ENCODE assay signal across 19 cellular contexts in genomic region chr6:125008261-125008671, GRCh38. TPM values are rescaled to one million over a fixed set of nuclear protein-coding genes. Genes with fewer than 3 reads are reported as not detected.
DNase-seq lines count a peak whose midpoint lies in the region; ATAC-seq and TF ChIP-seq lines count a peak whose summit lies in the region.
"Had no signal": no experiment of that assay in that cellular context is flagged by ENCODE, and none has a peak within 500 bp of the region (broad histone marks: within the 10 kb centered on the region; RNA-seq: fewer than 3 reads in every experiment).

No MANE protein-coding gene starts in this region.

- no peaks in the 10 kb centered on the region for H3K36me3 Mint-ChIP-seq in WTC11
- H3K36me3 Mint-ChIP-seq: CD8-positive, alpha-beta T cell had no signal

- H3K4me3 ChIP-seq in astrocyte of the spinal cord (ENCODE audit: low read depth, low read length) (no peak overlapping the region), mesenchymal stem cell (ENCODE audit: insufficient read depth in 1 of 2, low read depth in 1 of 2, low read length in 2 of 2) (no peak overlapping the region)

- peak overlapping the region; percentile 81 for H3K27ac ChIP-seq in mesenchymal stem cell (ENCODE audit: low read length, poor library complexity, severe bottlenecking)

- no peaks in the 10 kb centered on the region for H3K9me3 ChIP-seq in mesenchymal stem cell (ENCODE audit: control insufficient read depth, low read length)

- peaks cover 7% of the 10 kb centered on the region; the same call in 1 of the 2 replicates for H3K9me3 Mint-ChIP-seq in WTC11
- H3K9me3 Mint-ChIP-seq: T-helper 1 cell treated with Interleukin-12 subunit alpha and Interleukin-12 subunit beta and Interleukin-4 antibody, amounts not matched to agents 30 μg/mL and 1 μg/mL, for 36 hours had no signal

- no peak overlapping the region for H4K91ac ChIP-seq in mesenchymal stem cell (ENCODE audit: low read length)

- H3K27me3 ChIP-seq in mesenchymal stem cell (ENCODE audit: control insufficient read depth in 1 of 2, insufficient read depth in 1 of 2, low read length in 2 of 2), result no peaks in the 10 kb centered on the region

- no peak overlapping the region for H2AFZ ChIP-seq in mesenchymal stem cell (ENCODE audit: low read depth, low read length)

- DNase-seq in EH (ENCODE audit: low read depth) (peak; percentile 71), HK-2 (ENCODE audit: unreplicated experiment) (peak; percentile 68), astrocyte of the spinal cord (ENCODE audit: low read depth, low spot score) (peak; percentile 44), mesenchymal stem cell (peak; percentile 33), foreskin melanocyte (no peak), WTC11 (ENCODE audit: low spot score) (no peak), KG1 (lab: John Stamatoyannopoulos, UW) (no peak), SIG-M5 treated with dmso at 0.1 percent for 504 hours (lab: John Stamatoyannopoulos, UW; ENCODE audit: unreplicated experiment) (no peak)
- DNase-seq: activated CD8-positive, alpha-beta memory T cell treated with anti-CD3 and anti-CD28 coated beads, Interleukin-2, amount 10 ng/mL, durations not matched to agents 7 days and 5 days; CD8-positive, alpha-beta T cell; effector memory CD8-positive, alpha-beta T cell; hippocampal formation; KBM-7; left cardiac atrium; NCI-H1436; NCI-H345 had no signal

- H2BK12ac ChIP-seq in mesenchymal stem cell (ENCODE audit: low read length in 2 of 2), result no peak overlapping the region

- H3K36me3 ChIP-seq in mesenchymal stem cell (ENCODE audit: control insufficient read depth in 1 of 2, insufficient read depth in 2 of 2, low read depth in 1 of 2, low read length in 2 of 2), result peaks cover 0 to 3% of the 10 kb centered on the region in 2 experiments

- H4K8ac ChIP-seq in mesenchymal stem cell (ENCODE audit: low read length), result no peak overlapping the region

- H2BK5ac ChIP-seq in mesenchymal stem cell (ENCODE audit: low read depth, low read length, poor library complexity, severe bottlenecking), result no peak overlapping the region

- H3K14ac ChIP-seq in mesenchymal stem cell (ENCODE audit: low read length in 2 of 2), result no peak overlapping the region

- no peaks in the 10 kb centered on the region for H3K27me3 Mint-ChIP-seq in WTC11 (ENCODE audit: low read depth)
- H3K27me3 Mint-ChIP-seq: effector memory CD8-positive, alpha-beta T cell had no signal

- 49% methylated on average over 3 of the region's 3 CpGs for WGBS in mesenchymal stem cell

- H2BK120ac ChIP-seq in mesenchymal stem cell (ENCODE audit: low read depth, low read length), result no peak overlapping the region

- TF ChIP-seq CTCF in astrocyte of the spinal cord (IDR thresholded peaks at IDR 0.05; ENCODE audit: low read depth, low read length) (no peak), WTC11 (IDR thresholded peaks at IDR 0.05) (no peak)

- H2AK5ac ChIP-seq in mesenchymal stem cell (ENCODE audit: low read length, severe bottlenecking), result no peak overlapping the region

- no peak overlapping the region for H3K4me3 Mint-ChIP-seq in WTC11
- H3K4me3 Mint-ChIP-seq: activated CD8-positive, alpha-beta memory T cell treated with anti-CD3 and anti-CD28 coated beads, Interleukin-2, amount 10 ng/mL, durations not matched to agents 7 days and 5 days; CD8-positive, alpha-beta T cell; effector memory CD8-positive, alpha-beta T cell; T-helper 1 cell treated with Interleukin-12 subunit alpha and Interleukin-12 subunit beta and Interleukin-4 antibody, amounts not matched to agents 30 μg/mL and 1 μg/mL, for 36 hours had no signal

- H3K79me1 ChIP-seq in mesenchymal stem cell (replicated peaks; ENCODE audit: low read length, poor library complexity, severe bottlenecking), result peaks cover 10% of the 10 kb centered on the region

- no peak overlapping the region for H3K4me2 ChIP-seq in mesenchymal stem cell (ENCODE audit: low read length, poor library complexity, severe bottlenecking)

- peaks cover 7% of the 10 kb centered on the region for H3K4me1 Mint-ChIP-seq in WTC11
- H3K4me1 Mint-ChIP-seq: activated CD8-positive, alpha-beta memory T cell treated with anti-CD3 and anti-CD28 coated beads, Interleukin-2, amount 10 ng/mL, durations not matched to agents 7 days and 5 days had no signal

- no peak overlapping the region for H2BK15ac ChIP-seq in mesenchymal stem cell (ENCODE audit: low read depth, poor library complexity, severe bottlenecking)

- no peak overlapping the region for H3K9ac ChIP-seq in mesenchymal stem cell (ENCODE audit: low read length)

- H3K4me1 ChIP-seq in mesenchymal stem cell (ENCODE audit: control insufficient read depth, insufficient read depth, low read depth, low read length), result peaks cover 4% of the 10 kb centered on the region

- H3K23ac ChIP-seq in mesenchymal stem cell (ENCODE audit: low read length in 2 of 2), result no peak overlapping the region

- H3K4ac ChIP-seq in mesenchymal stem cell (ENCODE audit: low read depth in 1 of 2, low read length in 2 of 2), result no peak overlapping the region

- H3K27ac Mint-ChIP-seq in WTC11, result no peak overlapping the region
- H3K27ac Mint-ChIP-seq: activated CD8-positive, alpha-beta memory T cell treated with anti-CD3 and anti-CD28 coated beads, Interleukin-2, amount 10 ng/mL, durations not matched to agents 7 days and 5 days; CD8-positive, alpha-beta T cell; effector memory CD8-positive, alpha-beta T cell; T-helper 1 cell treated with Interleukin-12 subunit alpha and Interleukin-12 subunit beta and Interleukin-4 antibody, amounts not matched to agents 30 μg/mL and 1 μg/mL, for 36 hours had no signal

- POLR2A ChIA-PET in WTC11 (lab: Charles Lee), result no interaction called here

- H3K18ac ChIP-seq in mesenchymal stem cell (ENCODE audit: low read depth in 1 of 2, low read length in 2 of 2), result no peak overlapping the region

- ATAC-seq in WTC11, result no peak
- ATAC-seq: activated CD8-positive, alpha-beta memory T cell treated with anti-CD3 and anti-CD28 coated beads, Interleukin-2, amount 10 ng/mL, durations not matched to agents 7 days and 5 days; CD8-positive, alpha-beta T cell; effector memory CD8-positive, alpha-beta T cell; left cardiac atrium; Right ventricle myocardium inferior; sciatic nerve had no signal

- in situ Hi-C loops in astrocyte of the spinal cord (cut with HindIII; ENCODE audit: low sequenced_read_pairs), result no loop called here

- CTCF ChIA-PET in WTC11 (lab: Charles Lee), result no interaction called here

TF ChIP-seq in WTC11, 78 proteins besides CTCF, POLR2A, EP300 and RAD21:
- TF ChIP-seq SMAD3 (CRISPR knock-in tag; IDR thresholded peaks at IDR 0.05; ENCODE audit: borderline replicate concordance) (no peak), ATF6 (CRISPR knock-in tag; IDR thresholded peaks at IDR 0.05) (no peak), PRRX2 (CRISPR knock-in tag; IDR thresholded peaks at IDR 0.05) (no peak), CREM (CRISPR knock-in tag; IDR thresholded peaks at IDR 0.05) (no peak), TEAD1 (CRISPR knock-in tag; IDR thresholded peaks at IDR 0.05) (no peak)

RNA-seq across cellular contexts. Expression of gene RNF217, which starts 46.0 kb away (rescaled TPM):
- 12.7 TPM for polyA plus RNA-seq in mesenchymal stem cell (2013, experiment 1 of 2)
- 12.3 TPM for polyA plus RNA-seq in mesenchymal stem cell (2013, experiment 2 of 2)
- 7.4 to 12.2 TPM (median 11.0 TPM) in 3 replicates for total RNA-seq in WTC11 (2021)
- total RNA-seq: CD8-positive, alpha-beta T cell had no signal

Comparison
In these comparisons a context has a peak if more than half of its experiments do, and no peak if none do; other contexts are left out.
1. DNase-seq: peak in EH (single experiment), HK-2 (single experiment), astrocyte of the spinal cord (single experiment) and mesenchymal stem cell (single experiment); none in foreskin melanocyte (single experiment), WTC11 (single experiment), KG1 (single experiment) and SIG-M5 treated with dmso at 0.1 percent for 504 hours (single experiment).